ENCODE assay signal across 1 cellular context in genomic region chr1:172339840-172340239, GRCh38.
TF ChIP-seq lines count a peak whose summit lies in the region.

No MANE protein-coding gene starts in this region.

TF ChIP-seq in K562, 482 proteins besides CTCF, POLR2A, EP300 and RAD21 (continued from another document):
- no peak for TF ChIP-seq RERE (CRISPR knock-in tag; IDR thresholded peaks at IDR 0.05; ENCODE audit: borderline replicate concordance)
